14 cellular contexts compared by ENCODE assay signal in genomic region chr7:155911471-155912105, GRCh38.
DNase-seq lines count a peak whose midpoint lies in the region; ATAC-seq and TF ChIP-seq lines count a peak whose summit lies in the region.
"Had no signal": no experiment of that assay in that cellular context is flagged by ENCODE, and none has a peak within 500 bp of the region (broad histone marks: within the 10 kb centered on the region; RNA-seq: fewer than 3 reads in every experiment).

No MANE protein-coding gene starts in this region.

- intact Hi-C loops in mucosa of descending colon (cut with DNase I, micrococcal nuclease) (no loop called here), upper lobe of right lung (cut with DNase I) (no loop called here)

- TF ChIP-seq CTCF in HEK293 (tag by site-specific recombination; IDR thresholded peaks at IDR 0.05) (no peak), mucosa of descending colon (IDR thresholded peaks at IDR 0.05) (no peak), upper lobe of right lung (IDR thresholded peaks at IDR 0.05) (no peak)

- H3K4me3 ChIP-seq in HEK293 (ENCODE audit: low read depth, low read length), result no peak overlapping the region
- no peak overlapping the region for H3K4me3 ChIP-seq in mucosa of descending colon
- no peak overlapping the region for H3K4me3 ChIP-seq in upper lobe of right lung
- H3K4me3 ChIP-seq: BLaER1 treated with 17β-estradiol and CSF1 and Interleukin-3, amounts not matched to agents 10 nM and 100 nM had no signal

- H3K27ac ChIP-seq in HEK293 (ENCODE audit: extremely low read depth, low read depth, low read length) (no peak overlapping the region), upper lobe of right lung (no peak overlapping the region)
- H3K27ac ChIP-seq: BLaER1 treated with 17β-estradiol and CSF1 and Interleukin-3, amounts not matched to agents 10 nM and 100 nM had no signal

- H3K27me3 ChIP-seq in upper lobe of right lung, result no peaks in the 10 kb centered on the region
- H3K27me3 ChIP-seq: BLaER1 treated with 17β-estradiol and CSF1 and Interleukin-3, amounts not matched to agents 10 nM and 100 nM had no signal

- H3K36me3 ChIP-seq in HEK293 (ENCODE audit: control insufficient read depth in 2 of 2, insufficient read depth in 1 of 2, low read length in 2 of 2) (no peaks in the 10 kb centered on the region), mucosa of descending colon (ENCODE audit: low read depth) (no peaks in the 10 kb centered on the region), upper lobe of right lung (no peaks in the 10 kb centered on the region)
- H3K36me3 ChIP-seq: BLaER1 treated with 17β-estradiol and CSF1 and Interleukin-3, amounts not matched to agents 10 nM and 100 nM had no signal

- CTCF ChIA-PET in HEK293 (lab: Yijun Ruan, JAX), result interaction anchor here (0.8 kb wide), 1 partner anchor 14 kb away, joined by 3 read pairs; no protein-coding TSS in a partner anchor

- H3K4me1 ChIP-seq in HEK293 (ENCODE audit: control insufficient read depth, insufficient read depth, low read length), result no peaks in the 10 kb centered on the region
- H3K4me1 ChIP-seq in mucosa of descending colon (ENCODE audit: low read depth), result no peaks in the 10 kb centered on the region
- H3K4me1 ChIP-seq in upper lobe of right lung, result peaks cover 4% of the 10 kb centered on the region
- H3K4me1 ChIP-seq: BLaER1 treated with 17β-estradiol and CSF1 and Interleukin-3, amounts not matched to agents 10 nM and 100 nM had no signal

- DNase-seq in mucosa of descending colon (peak in 2 of 3 donors; percentile 29 to 50), upper lobe of right lung (peak; percentile 42), DMS114 treated with DMSO at 0.1 percent for 48 hours (lab: John Stamatoyannopoulos, UW; ENCODE audit: unreplicated experiment) (no peak), COLO668 (lab: John Stamatoyannopoulos, UW; ENCODE audit: unreplicated experiment) (no peak)
- DNase-seq in stimulated activated naive CD4-positive, alpha-beta T cell (lab: John Stamatoyannopoulos, UW), result no peak
- DNase-seq: ACHN; CD4-positive, CD25-positive, alpha-beta regulatory T cell; DMS153; DMS79 treated with DMSO at 0.1 percent for 48 hours; EL had no signal

- ATAC-seq in esophagus mucosa (peak; percentile 49), mucosa of descending colon (peak; percentile 74), upper lobe of right lung (no peak)
- ATAC-seq: HCT116 had no signal

- H3K9me3 ChIP-seq in HEK293 (ENCODE audit: control insufficient read depth, insufficient read depth, low read depth, low read length) (no peaks in the 10 kb centered on the region), mucosa of descending colon (no peaks in the 10 kb centered on the region), upper lobe of right lung (no peaks in the 10 kb centered on the region)

- POLR2A ChIA-PET in HEK293 (lab: Yijun Ruan, JAX), result no interaction called here

TF ChIP-seq in HEK293, 187 proteins besides CTCF, POLR2A, EP300 and RAD21:
- TF ChIP-seq GLIS2 (tag by site-specific recombination; IDR thresholded peaks at IDR 0.05), result no peak
- no peak for TF ChIP-seq GLI2 (tag by site-specific recombination; IDR thresholded peaks at IDR 0.05; ENCODE audit: borderline replicate concordance, low read depth)
- no peak for TF ChIP-seq ZNF169 (tag by site-specific recombination; IDR thresholded peaks at IDR 0.05)
- no peak for TF ChIP-seq ZNF10 (tag by site-specific recombination; IDR thresholded peaks at IDR 0.05)
- TF ChIP-seq ZNF354C (tag by site-specific recombination; IDR thresholded peaks at IDR 0.05; ENCODE audit: borderline replicate concordance, low read depth), result no peak
- TF ChIP-seq KLF1 (tag by site-specific recombination; IDR thresholded peaks at IDR 0.05), result peak; percentile 84

Comparison
In these comparisons a context has a peak if more than half of its experiments do, and no peak if none do; other contexts are left out.
1. DNase-seq: peak in mucosa of descending colon (2 of 3) and upper lobe of right lung (single experiment); none in DMS114 treated with DMSO at 0.1 percent for 48 hours (single experiment), stimulated activated naive CD4-positive, alpha-beta T cell (0 of 6) and COLO668 (single experiment).